1 cellular context compared by ENCODE assay signal in the genomic region with DNA sequence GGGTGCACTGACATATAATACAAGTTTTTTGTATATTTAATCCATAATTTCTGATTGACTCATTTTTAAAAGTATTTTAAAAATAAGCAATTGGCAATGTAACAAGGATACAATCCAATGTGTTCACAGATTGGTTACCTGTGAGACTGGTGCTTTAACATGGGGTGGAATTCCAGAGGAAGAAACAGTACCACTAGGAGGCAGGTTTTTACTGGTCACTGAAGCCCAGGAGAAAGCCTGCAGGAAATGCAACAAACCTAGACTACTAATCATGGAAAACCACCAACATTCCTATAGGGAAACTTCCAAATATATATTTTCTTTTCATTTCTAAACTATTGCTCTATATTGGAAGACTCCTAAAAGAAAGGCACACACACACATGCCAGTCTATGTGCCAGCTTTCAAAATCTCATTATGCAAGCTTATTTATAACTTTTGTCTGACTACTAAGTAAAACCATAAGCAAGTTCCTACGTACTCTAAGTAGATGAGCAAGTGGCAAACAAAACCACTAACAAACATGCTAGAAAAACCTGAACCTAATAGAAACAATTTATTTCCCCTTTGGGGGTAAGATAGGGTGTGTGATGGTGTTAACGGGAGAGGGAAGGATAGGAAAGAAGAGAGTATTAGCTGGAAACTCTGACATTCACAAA.
TF ChIP-seq lines count a peak whose summit lies in the region.

No MANE protein-coding gene starts in this region.

TF ChIP-seq in GM23338, 12 proteins besides CTCF, POLR2A, EP300 and RAD21 (continued from another document):
- TF ChIP-seq, protein P1, sequence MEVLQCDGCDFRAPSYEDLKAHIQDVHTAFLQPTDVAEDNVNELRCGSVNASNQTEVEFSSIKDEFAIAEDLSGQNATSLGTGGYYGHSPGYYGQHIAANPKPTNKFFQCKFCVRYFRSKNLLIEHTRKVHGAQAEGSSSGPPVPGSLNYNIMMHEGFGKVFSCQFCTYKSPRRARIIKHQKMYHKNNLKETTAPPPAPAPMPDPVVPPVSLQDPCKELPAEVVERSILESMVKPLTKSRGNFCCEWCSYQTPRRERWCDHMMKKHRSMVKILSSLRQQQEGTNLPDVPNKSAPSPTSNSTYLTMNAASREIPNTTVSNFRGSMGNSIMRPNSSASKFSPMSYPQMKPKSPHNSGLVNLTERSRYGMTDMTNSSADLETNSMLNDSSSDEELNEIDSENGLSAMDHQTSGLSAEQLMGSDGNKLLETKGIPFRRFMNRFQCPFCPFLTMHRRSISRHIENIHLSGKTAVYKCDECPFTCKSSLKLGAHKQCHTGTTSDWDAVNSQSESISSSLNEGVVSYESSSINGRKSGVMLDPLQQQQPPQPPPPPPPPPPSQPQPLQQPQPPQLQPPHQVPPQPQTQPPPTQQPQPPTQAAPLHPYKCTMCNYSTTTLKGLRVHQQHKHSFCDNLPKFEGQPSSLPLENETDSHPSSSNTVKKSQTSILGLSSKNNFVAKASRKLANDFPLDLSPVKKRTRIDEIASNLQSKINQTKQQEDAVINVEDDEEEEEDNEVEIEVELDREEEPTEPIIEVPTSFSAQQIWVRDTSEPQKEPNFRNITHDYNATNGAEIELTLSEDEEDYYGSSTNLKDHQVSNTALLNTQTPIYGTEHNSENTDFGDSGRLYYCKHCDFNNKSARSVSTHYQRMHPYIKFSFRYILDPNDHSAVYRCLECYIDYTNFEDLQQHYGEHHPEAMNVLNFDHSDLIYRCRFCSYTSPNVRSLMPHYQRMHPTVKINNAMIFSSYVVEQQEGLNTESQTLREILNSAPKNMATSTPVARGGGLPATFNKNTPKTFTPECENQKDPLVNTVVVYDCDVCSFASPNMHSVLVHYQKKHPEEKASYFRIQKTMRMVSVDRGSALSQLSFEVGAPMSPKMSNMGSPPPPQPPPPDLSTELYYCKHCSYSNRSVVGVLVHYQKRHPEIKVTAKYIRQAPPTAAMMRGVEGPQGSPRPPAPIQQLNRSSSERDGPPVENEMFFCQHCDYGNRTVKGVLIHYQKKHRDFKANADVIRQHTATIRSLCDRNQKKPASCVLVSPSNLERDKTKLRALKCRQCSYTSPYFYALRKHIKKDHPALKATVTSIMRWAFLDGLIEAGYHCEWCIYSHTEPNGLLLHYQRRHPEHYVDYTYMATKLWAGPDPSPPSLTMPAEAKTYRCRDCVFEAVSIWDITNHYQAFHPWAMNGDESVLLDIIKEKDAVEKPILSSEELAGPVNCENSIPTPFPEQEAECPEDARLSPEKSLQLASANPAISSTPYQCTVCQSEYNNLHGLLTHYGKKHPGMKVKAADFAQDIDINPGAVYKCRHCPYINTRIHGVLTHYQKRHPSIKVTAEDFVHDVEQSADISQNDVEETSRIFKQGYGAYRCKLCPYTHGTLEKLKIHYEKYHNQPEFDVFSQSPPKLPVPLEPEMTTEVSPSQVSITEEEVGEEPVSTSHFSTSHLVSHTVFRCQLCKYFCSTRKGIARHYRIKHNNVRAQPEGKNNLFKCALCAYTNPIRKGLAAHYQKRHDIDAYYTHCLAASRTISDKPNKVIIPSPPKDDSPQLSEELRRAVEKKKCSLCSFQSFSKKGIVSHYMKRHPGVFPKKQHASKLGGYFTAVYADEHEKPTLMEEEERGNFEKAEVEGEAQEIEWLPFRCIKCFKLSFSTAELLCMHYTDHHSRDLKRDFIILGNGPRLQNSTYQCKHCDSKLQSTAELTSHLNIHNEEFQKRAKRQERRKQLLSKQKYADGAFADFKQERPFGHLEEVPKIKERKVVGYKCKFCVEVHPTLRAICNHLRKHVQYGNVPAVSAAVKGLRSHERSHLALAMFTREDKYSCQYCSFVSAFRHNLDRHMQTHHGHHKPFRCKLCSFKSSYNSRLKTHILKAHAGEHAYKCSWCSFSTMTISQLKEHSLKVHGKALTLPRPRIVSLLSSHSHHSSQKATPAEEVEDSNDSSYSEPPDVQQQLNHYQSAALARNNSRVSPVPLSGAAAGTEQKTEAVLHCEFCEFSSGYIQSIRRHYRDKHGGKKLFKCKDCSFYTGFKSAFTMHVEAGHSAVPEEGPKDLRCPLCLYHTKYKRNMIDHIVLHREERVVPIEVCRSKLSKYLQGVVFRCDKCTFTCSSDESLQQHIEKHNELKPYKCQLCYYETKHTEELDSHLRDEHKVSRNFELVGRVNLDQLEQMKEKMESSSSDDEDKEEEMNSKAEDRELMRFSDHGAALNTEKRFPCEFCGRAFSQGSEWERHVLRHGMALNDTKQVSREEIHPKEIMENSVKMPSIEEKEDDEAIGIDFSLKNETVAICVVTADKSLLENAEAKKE (CRISPR knock-in tag; IDR thresholded peaks at IDR 0.05) = no peak
- TF ChIP-seq STAT1 (IDR thresholded peaks at IDR 0.05; ENCODE audit: unreplicated experiment) (no peak), ZNF114 (CRISPR knock-in tag; IDR thresholded peaks at IDR 0.05) (no peak), EZH2 (IDR thresholded peaks at IDR 0.05; ENCODE audit: low read depth, unreplicated experiment) (no peak)
